Comparison of ENCODE assay signal across 8 cellular contexts in genomic region chrX:13087322-13088154, GRCh38. TPM values are rescaled to one million over a fixed set of nuclear protein-coding genes. Genes with fewer than 3 reads are reported as not detected.
DNase-seq lines count a peak whose midpoint lies in the region; ATAC-seq lines count a peak whose summit lies in the region.

No MANE protein-coding gene starts in this region.

- peak overlapping the region; percentile 87 for H3K4me3 Mint-ChIP-seq in activated naive CD8-positive, alpha-beta T cell treated with anti-CD3 and anti-CD28 coated beads, Interleukin-2, amount 10 ng/mL, durations not matched to agents 7 days and 5 days

- peak; percentile 81 for DNase-seq in RPMI8226
- DNase-seq in activated naive CD8-positive, alpha-beta T cell treated with anti-CD3 and anti-CD28 coated beads, Interleukin-2, amount 10 ng/mL, durations not matched to agents 7 days and 5 days = no peak
- peak; percentile 88 for DNase-seq in renal cortical epithelial cell (ENCODE audit: low read depth)
- DNase-seq in globus pallidus (ENCODE audit: low spot score) = no peak
- DNase-seq in hypothalamus (lab: John Stamatoyannopoulos, UW) = no peak
- DNase-seq in ACHN = no peak

- H3K9me3 Mint-ChIP-seq in activated naive CD8-positive, alpha-beta T cell treated with anti-CD3 and anti-CD28 coated beads, Interleukin-2, amount 10 ng/mL, durations not matched to agents 7 days and 5 days = no peaks in the 10 kb centered on the region

- in situ Hi-C loops in ACHN (cut with HindIII; ENCODE audit: low pct_ligation_motif_present, low pct_unique_long_range_greater_than_20kb, low sequenced_read_pairs) = no loop called here

- H3K36me3 Mint-ChIP-seq in activated naive CD8-positive, alpha-beta T cell treated with anti-CD3 and anti-CD28 coated beads, Interleukin-2, amount 10 ng/mL, durations not matched to agents 7 days and 5 days = no peaks in the 10 kb centered on the region

- no peaks in the 10 kb centered on the region for H3K27me3 Mint-ChIP-seq in activated naive CD8-positive, alpha-beta T cell treated with anti-CD3 and anti-CD28 coated beads, Interleukin-2, amount 10 ng/mL, durations not matched to agents 7 days and 5 days

- H3K4me1 Mint-ChIP-seq in activated naive CD8-positive, alpha-beta T cell treated with anti-CD3 and anti-CD28 coated beads, Interleukin-2, amount 10 ng/mL, durations not matched to agents 7 days and 5 days = peaks cover 61% of the 10 kb centered on the region

- POLR2A ChIA-PET in activated naive CD8-positive, alpha-beta T cell treated with anti-CD3 and anti-CD28 coated beads, Interleukin-2, amount 10 ng/mL, durations not matched to agents 7 days and 5 days (lab: Charles Lee) = interaction anchor here (0.6 to 13.8 kb wide), 15 partner anchors 12 to 487 kb away, joined by 3 to 768 read pairs (median 4); partner anchors contain the start of gene TMSB4X

- ATAC-seq in GM18907 (IDR thresholded peaks at IDR 0.05; ENCODE audit: unreplicated experiment) (peak; percentile 80), HG03025 (IDR thresholded peaks at IDR 0.05; ENCODE audit: low FRiP score, unreplicated experiment) (peak; percentile 78)
- peak; percentile 49 for ATAC-seq in activated naive CD8-positive, alpha-beta T cell treated with anti-CD3 and anti-CD28 coated beads, Interleukin-2, amount 10 ng/mL, durations not matched to agents 7 days and 5 days (ENCODE audit: low read depth)

- H3K27ac Mint-ChIP-seq in activated naive CD8-positive, alpha-beta T cell treated with anti-CD3 and anti-CD28 coated beads, Interleukin-2, amount 10 ng/mL, durations not matched to agents 7 days and 5 days = peak overlapping the region; percentile 98

RNA-seq across cellular contexts. Expression of gene FAM9C, which starts 43.1 kb away (rescaled TPM):
- total RNA-seq in activated naive CD8-positive, alpha-beta T cell treated with anti-CD3 and anti-CD28 coated beads, Interleukin-2, amount 10 ng/mL, durations not matched to agents 7 days and 5 days = not detected
- not detected in 2 replicates for total RNA-seq in renal cortical epithelial cell

Comparison
In these comparisons a context has a peak if more than half of its experiments do, and no peak if none do; other contexts are left out.
1. DNase-seq: peak in RPMI8226 (single experiment) and renal cortical epithelial cell (single experiment); none in activated naive CD8-positive, alpha-beta T cell treated with anti-CD3 and anti-CD28 coated beads, Interleukin-2, amount 10 ng/mL, durations not matched to agents 7 days and 5 days (single experiment), globus pallidus (single experiment), hypothalamus (0 of 51) and ACHN (single experiment).
2. Peak in every context shown above with its lines, with median percentiles within 50 percentile points of each other: ATAC-seq.